21 cellular contexts compared by ENCODE assay signal in the genomic region with DNA sequence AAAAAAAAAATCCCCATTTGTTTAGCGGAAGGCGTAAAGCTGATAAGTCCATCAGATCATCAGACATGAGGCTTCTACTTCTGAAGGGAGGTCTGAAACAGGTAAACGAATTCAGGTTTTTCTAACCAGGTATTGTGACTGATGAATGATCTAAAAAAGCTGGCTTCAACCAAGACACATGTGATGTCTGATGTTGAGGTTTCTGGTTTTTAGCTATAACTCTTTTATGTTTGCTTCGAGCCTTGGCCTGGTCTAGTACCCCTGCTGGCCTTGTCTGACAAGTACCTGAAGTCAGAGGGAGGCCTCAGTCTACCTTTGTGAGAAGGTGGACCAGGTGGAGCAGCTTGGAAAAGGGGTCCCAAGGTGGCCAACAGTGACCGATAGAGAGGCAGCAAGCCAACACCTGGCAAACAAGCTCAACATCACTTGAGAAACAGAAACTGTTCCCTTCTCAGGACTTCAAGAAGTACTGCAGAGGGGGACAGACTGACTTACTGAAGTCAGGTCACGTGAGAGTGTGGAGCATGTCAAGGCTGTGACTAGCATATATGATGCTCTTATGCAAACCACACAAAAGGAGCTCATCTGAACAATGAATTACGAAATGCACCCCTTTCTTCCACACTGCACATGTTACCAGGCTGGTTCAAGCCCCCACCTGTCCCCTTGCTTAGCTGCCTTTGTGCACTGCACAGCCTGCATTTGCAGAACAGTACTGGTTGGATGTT. TPM values are rescaled to one million over a fixed set of nuclear protein-coding genes. Genes with fewer than 3 reads are reported as not detected.
"Had no signal": no experiment of that assay in that cellular context is flagged by ENCODE, and none has a peak within 500 bp of the region (broad histone marks: within the 10 kb centered on the region; RNA-seq: fewer than 3 reads in every experiment).

No MANE protein-coding gene starts in this region.

- ATAC-seq: activated CD4-positive, CD25-positive, alpha-beta regulatory T cell treated with anti-CD3 and anti-CD28 coated beads, Interleukin-2, amount 50 U/mL, for 24 hours; gastroesophageal sphincter; heart left ventricle; mucosa of descending colon; pancreas; right lobe of liver; stimulated activated effector memory CD8-positive, alpha-beta T cell treated with anti-CD3 and anti-CD28 coated beads, Interleukin-12 subunit alpha, Interleukin-12 subunit beta, amount 100 ng/mL, for 72 hours; upper lobe of right lung had no signal

- H3K4me1 Mint-ChIP-seq: stimulated activated effector memory CD8-positive, alpha-beta T cell treated with anti-CD3 and anti-CD28 coated beads, Interleukin-12 subunit alpha, Interleukin-12 subunit beta, amount 100 ng/mL, for 72 hours had no signal

- FAIRE-seq: astrocyte, pancreas had no signal

- H3K4me3 ChIP-seq: adrenal gland, breast epithelium, coronary artery, gastroesophageal sphincter, heart left ventricle, mucosa of descending colon, pancreas, right lobe of liver, smooth muscle cell, thoracic aorta, upper lobe of right lung had no signal

- H3K36me3 Mint-ChIP-seq: naive B cell; stimulated activated effector memory CD8-positive, alpha-beta T cell treated with anti-CD3 and anti-CD28 coated beads, Interleukin-12 subunit alpha, Interleukin-12 subunit beta, amount 100 ng/mL, for 72 hours had no signal

- H3K27ac Mint-ChIP-seq: stimulated activated effector memory CD8-positive, alpha-beta T cell treated with anti-CD3 and anti-CD28 coated beads, Interleukin-12 subunit alpha, Interleukin-12 subunit beta, amount 100 ng/mL, for 72 hours; T-helper 1 cell treated with Interleukin-12 subunit alpha and Interleukin-12 subunit beta and Interleukin-4 antibody, amounts not matched to agents 30 μg/mL and 1 μg/mL, for 36 hours had no signal

- H3K4me3 Mint-ChIP-seq: stimulated activated effector memory CD8-positive, alpha-beta T cell treated with anti-CD3 and anti-CD28 coated beads, Interleukin-12 subunit alpha, Interleukin-12 subunit beta, amount 100 ng/mL, for 72 hours; T-helper 1 cell treated with Interleukin-12 subunit alpha and Interleukin-12 subunit beta and Interleukin-4 antibody, amounts not matched to agents 30 μg/mL and 1 μg/mL, for 36 hours had no signal

- DNase-seq: activated effector memory CD4-positive, alpha-beta T cell treated with Interleukin-2 at 50 U/mL for 16 hours; activated naive CD4-positive, alpha-beta T cell treated with anti-CD3 and anti-CD28 coated beads, Interleukin-2, amount 50 U/mL, for 16 hours; adrenal gland; heart left ventricle; mesenchymal stem cell; mucosa of descending colon; naive B cell; pancreas; stimulated activated CD4-positive, alpha-beta T cell treated with anti-CD3 and anti-CD28 coated beads, Interleukin-4, amount 100 ng/mL, for 1 hour; upper lobe of right lung had no signal

- H3K9me3 Mint-ChIP-seq: stimulated activated effector memory CD8-positive, alpha-beta T cell treated with anti-CD3 and anti-CD28 coated beads, Interleukin-12 subunit alpha, Interleukin-12 subunit beta, amount 100 ng/mL, for 72 hours; T-helper 1 cell treated with Interleukin-12 subunit alpha and Interleukin-12 subunit beta and Interleukin-4 antibody, amounts not matched to agents 30 μg/mL and 1 μg/mL, for 36 hours had no signal

RNA-seq across cellular contexts. Expression of a gene that starts 33.0 kb away (rescaled TPM):
- total RNA-seq: activated CD8-positive, alpha-beta memory T cell treated with anti-CD3 and anti-CD28 coated beads for 36 hours had no signal
